Comparison of ENCODE assay signal across 7 cellular contexts in genomic region chr13:109145631-109146030, GRCh38.
A peak's percentile ranks its signal among the peaks of the same experiment; 100 is the strongest.
DNase-seq lines count a peak whose midpoint lies in the region; ATAC-seq and TF ChIP-seq lines count a peak whose summit lies in the region.

No MANE protein-coding gene starts in this region.

- no peak overlapping the region for H3K27ac ChIP-seq in liver (ENCODE audit: low read depth in 1 of 2, low read length in 2 of 2)

- ATAC-seq in GM19463 (IDR thresholded peaks at IDR 0.05; ENCODE audit: unreplicated experiment) (peak; percentile 89), HG03439 (IDR thresholded peaks at IDR 0.05; ENCODE audit: unreplicated experiment) (peak; percentile 72)

- TF ChIP-seq RAD21 in liver (IDR thresholded peaks at IDR 0.05): peak; percentile 97 to 98

- 13% methylated on average over 4 of the region's 4 CpGs for WGBS in liver

- no peaks in the 10 kb centered on the region for H3K9me3 ChIP-seq in liver (ENCODE audit: control insufficient read depth in 4 of 4, low read length in 3 of 4)

- no peak overlapping the region for H3K9ac ChIP-seq in liver (ENCODE audit: low read depth in 1 of 2, low read length in 2 of 2)

- DNase-seq in GF-D8 (lab: John Stamatoyannopoulos, UW) (peak; percentile 42), NCI-H748 treated with DMSO at 0.1 percent for 48 hours (lab: John Stamatoyannopoulos, UW) (peak; percentile 30), cerebellum (ENCODE audit: low spot score) (peak; percentile 39), NCI-H1048 (lab: John Stamatoyannopoulos, UW) (no peak)

- peaks cover 0 to 1% (median 0%) of the 10 kb centered on the region in 4 donors for H3K4me1 ChIP-seq in liver (ENCODE audit: control insufficient read depth in 4 of 4, insufficient read depth in 4 of 4, low read length in 3 of 4)

- H3K4me3 ChIP-seq in liver (ENCODE audit: low read depth in 1 of 3, low read length in 3 of 3): no peak overlapping the region

- H3K36me3 ChIP-seq in liver (ENCODE audit: control insufficient read depth in 4 of 4, insufficient read depth in 3 of 4, low read depth in 1 of 4, low read length in 3 of 4): no peaks in the 10 kb centered on the region

- no peaks in the 10 kb centered on the region for H3K27me3 ChIP-seq in liver (ENCODE audit: control insufficient read depth in 4 of 4, insufficient read depth in 4 of 4, low read length in 3 of 4)

- TF ChIP-seq CTCF in liver (IDR thresholded peaks at IDR 0.05; ENCODE audit: low read depth, low read length, missing input control): peak; percentile 83

TF ChIP-seq in liver, 16 proteins besides CTCF, POLR2A, EP300 and RAD21:
- TF ChIP-seq TAF1 (conservative IDR thresholded peaks at IDR 0.05) (no peak), FOXA2 (IDR thresholded peaks at IDR 0.05) (no peak), GABPA (IDR thresholded peaks at IDR 0.05 in 1 of 2, conservative IDR thresholded peaks at IDR 0.05 in 1 of 2) (no peak), EGR1 (IDR thresholded peaks at IDR 0.05; ENCODE audit: low read depth in 2 of 2) (no peak)
- TF ChIP-seq, protein P1, sequence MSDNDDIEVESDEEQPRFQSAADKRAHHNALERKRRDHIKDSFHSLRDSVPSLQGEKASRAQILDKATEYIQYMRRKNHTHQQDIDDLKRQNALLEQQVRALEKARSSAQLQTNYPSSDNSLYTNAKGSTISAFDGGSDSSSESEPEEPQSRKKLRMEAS (IDR thresholded peaks at IDR 0.05): peak; percentile 2
- TF ChIP-seq, protein P2, sequence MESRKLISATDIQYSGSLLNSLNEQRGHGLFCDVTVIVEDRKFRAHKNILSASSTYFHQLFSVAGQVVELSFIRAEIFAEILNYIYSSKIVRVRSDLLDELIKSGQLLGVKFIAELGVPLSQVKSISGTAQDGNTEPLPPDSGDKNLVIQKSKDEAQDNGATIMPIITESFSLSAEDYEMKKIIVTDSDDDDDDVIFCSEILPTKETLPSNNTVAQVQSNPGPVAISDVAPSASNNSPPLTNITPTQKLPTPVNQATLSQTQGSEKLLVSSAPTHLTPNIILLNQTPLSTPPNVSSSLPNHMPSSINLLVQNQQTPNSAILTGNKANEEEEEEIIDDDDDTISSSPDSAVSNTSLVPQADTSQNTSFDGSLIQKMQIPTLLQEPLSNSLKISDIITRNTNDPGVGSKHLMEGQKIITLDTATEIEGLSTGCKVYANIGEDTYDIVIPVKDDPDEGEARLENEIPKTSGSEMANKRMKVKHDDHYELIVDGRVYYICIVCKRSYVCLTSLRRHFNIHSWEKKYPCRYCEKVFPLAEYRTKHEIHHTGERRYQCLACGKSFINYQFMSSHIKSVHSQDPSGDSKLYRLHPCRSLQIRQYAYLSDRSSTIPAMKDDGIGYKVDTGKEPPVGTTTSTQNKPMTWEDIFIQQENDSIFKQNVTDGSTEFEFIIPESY (IDR thresholded peaks at IDR 0.05): no peak
